In genomic region chr1:156153362-156153761, GRCh38 we compare ENCODE assay signal across 13 cellular contexts. TPM values are rescaled to one million over a fixed set of nuclear protein-coding genes. Genes with fewer than 3 reads are reported as not detected.
DNase-seq lines count a peak whose midpoint lies in the region; ATAC-seq and TF ChIP-seq lines count a peak whose summit lies in the region.
"Had no signal": no experiment of that assay in that cellular context is flagged by ENCODE, and none has a peak within 500 bp of the region (broad histone marks: within the 10 kb centered on the region; RNA-seq: fewer than 3 reads in every experiment).

TSS of gene SEMA4A (plus strand) at chr1:156153585. CDS start at chr1:156154579, 994 bp downstream.

- H3K27ac Mint-ChIP-seq in activated T-cell treated with anti-CD3 and anti-CD28 coated beads, Interleukin-2, amount 50 U/mL, for 72 hours: peak within 1 kb of the TSS; percentile 68
- H3K27ac Mint-ChIP-seq in activated T-helper 17 cell treated with anti-CD3 and anti-CD28 coated beads, Interleukin-2, amount 50 U/mL, for 72 hours: peak within 1 kb of the TSS; percentile 85
- H3K27ac Mint-ChIP-seq in type B pancreatic cell: peak within 1 kb of the TSS; percentile 67

- peaks cover 97% of the 10 kb centered on the region for H3K4me1 Mint-ChIP-seq in activated T-cell treated with anti-CD3 and anti-CD28 coated beads, Interleukin-2, amount 50 U/mL, for 72 hours (ENCODE audit: low read depth)
- peaks cover 34% of the 10 kb centered on the region for H3K4me1 Mint-ChIP-seq in activated T-helper 17 cell treated with anti-CD3 and anti-CD28 coated beads, Interleukin-2, amount 50 U/mL, for 72 hours
- H3K4me1 Mint-ChIP-seq in type B pancreatic cell (ENCODE audit: unreplicated experiment): peaks cover 20% of the 10 kb centered on the region

- H2AFZ ChIP-seq in mesenchymal stem cell (ENCODE audit: low read depth, low read length): no peak within 1 kb of the TSS

- no peak for DNase-seq in activated T-cell treated with anti-CD3 and anti-CD28 coated beads, Interleukin-2, amount 50 U/mL, for 72 hours
- DNase-seq in activated T-cell treated with anti-CD3 and anti-CD28 coated beads, Interleukin-2, amount 50 U/mL, for 1 hour: no peak
- peak; percentile 29 for DNase-seq in mesenchymal stem cell
- DNase-seq in type B pancreatic cell (ENCODE audit: extremely low spot score, unreplicated experiment): no peak
- no peak for DNase-seq in OCI-M1 (lab: John Stamatoyannopoulos, UW)
- DNase-seq in amygdala (lab: John Stamatoyannopoulos, UW): no peak
- DNase-seq: anterior cingulate cortex; glutamatergic neuron; NCI-H1436 treated with DMSO at 0.1 percent for 48 hours; stimulated activated CD4-positive, alpha-beta T cell treated with anti-CD3 and anti-CD28 coated beads, Interleukin-12 subunit alpha, Interleukin-12 subunit beta, amount 100 ng/mL, for 4 hours; SW 1271 had no signal

- no peak within 1 kb of the TSS for H3K23ac ChIP-seq in mesenchymal stem cell (ENCODE audit: low read length in 2 of 2)

- TF ChIP-seq CTCF in type B pancreatic cell (conservative IDR thresholded peaks at IDR 0.05): no peak

- peaks cover 2 to 24% of the 10 kb centered on the region in 2 donors for H3K36me3 Mint-ChIP-seq in activated T-cell treated with anti-CD3 and anti-CD28 coated beads, Interleukin-2, amount 50 U/mL, for 72 hours (ENCODE audit: insufficient read depth in 2 of 2)
- H3K36me3 Mint-ChIP-seq in activated T-helper 17 cell treated with anti-CD3 and anti-CD28 coated beads, Interleukin-2, amount 50 U/mL, for 72 hours (ENCODE audit: low read depth): peaks cover 5% of the 10 kb centered on the region
- no peaks in the 10 kb centered on the region for H3K36me3 Mint-ChIP-seq in type B pancreatic cell

- H3K27me3 Mint-ChIP-seq in activated T-cell treated with anti-CD3 and anti-CD28 coated beads, Interleukin-2, amount 50 U/mL, for 72 hours (ENCODE audit: low read depth): no peaks in the 10 kb centered on the region
- H3K27me3 Mint-ChIP-seq in activated T-helper 17 cell treated with anti-CD3 and anti-CD28 coated beads, Interleukin-2, amount 50 U/mL, for 72 hours: no peaks in the 10 kb centered on the region
- peaks cover 17% of the 10 kb centered on the region for H3K27me3 Mint-ChIP-seq in type B pancreatic cell

- H3K9ac ChIP-seq in mesenchymal stem cell (ENCODE audit: low read length): no peak within 1 kb of the TSS

- H2BK120ac ChIP-seq in mesenchymal stem cell (ENCODE audit: low read depth, low read length): no peak within 1 kb of the TSS

- peaks cover 12 to 58% of the 10 kb centered on the region in 2 experiments for H3K27me3 ChIP-seq in mesenchymal stem cell (ENCODE audit: control insufficient read depth in 1 of 2, insufficient read depth in 1 of 2, low read length in 2 of 2)

- H3K9me3 Mint-ChIP-seq in activated T-cell treated with anti-CD3 and anti-CD28 coated beads, Interleukin-2, amount 50 U/mL, for 72 hours: no peaks in the 10 kb centered on the region
- H3K9me3 Mint-ChIP-seq in activated T-helper 17 cell treated with anti-CD3 and anti-CD28 coated beads, Interleukin-2, amount 50 U/mL, for 72 hours: no peaks in the 10 kb centered on the region
- no peaks in the 10 kb centered on the region for H3K9me3 Mint-ChIP-seq in type B pancreatic cell

- peak within 1 kb of the TSS; percentile 82 to 97 for H3K4me3 Mint-ChIP-seq in activated T-cell treated with anti-CD3 and anti-CD28 coated beads, Interleukin-2, amount 50 U/mL, for 72 hours
- H3K4me3 Mint-ChIP-seq in activated T-helper 17 cell treated with anti-CD3 and anti-CD28 coated beads, Interleukin-2, amount 50 U/mL, for 72 hours: peak within 1 kb of the TSS; percentile 67
- H3K4me3 Mint-ChIP-seq in type B pancreatic cell: no peak within 1 kb of the TSS

- no peak within 1 kb of the TSS for H2BK12ac ChIP-seq in mesenchymal stem cell (ENCODE audit: low read length in 2 of 2)

- H4K8ac ChIP-seq in mesenchymal stem cell (ENCODE audit: low read length): peak within 1 kb of the TSS; percentile 45

- H2AK5ac ChIP-seq in mesenchymal stem cell (ENCODE audit: low read length, severe bottlenecking): no peak within 1 kb of the TSS

- no peak within 1 kb of the TSS for H3K4ac ChIP-seq in mesenchymal stem cell (ENCODE audit: low read depth in 1 of 2, low read length in 2 of 2)

- peak within 1 kb of the TSS in 1 of 2 experiments; percentile 26 for H3K14ac ChIP-seq in mesenchymal stem cell (ENCODE audit: low read length in 2 of 2)

- 92% methylated on average over 7 of the region's 10 CpGs for WGBS in mesenchymal stem cell

- peak within 1 kb of the TSS; percentile 18 for H4K91ac ChIP-seq in mesenchymal stem cell (ENCODE audit: low read length)

- peak within 1 kb of the TSS; percentile 3 for H3K4me2 ChIP-seq in mesenchymal stem cell (ENCODE audit: low read length, poor library complexity, severe bottlenecking)

- no peaks in the 10 kb centered on the region for H3K79me1 ChIP-seq in mesenchymal stem cell (replicated peaks; ENCODE audit: low read length, poor library complexity, severe bottlenecking)

- peak within 1 kb of the TSS in 1 of 2 experiments; percentile 34 for H3K18ac ChIP-seq in mesenchymal stem cell (ENCODE audit: low read depth in 1 of 2, low read length in 2 of 2)

- no peak within 1 kb of the TSS for H2BK5ac ChIP-seq in mesenchymal stem cell (ENCODE audit: low read depth, low read length, poor library complexity, severe bottlenecking)

- H2BK15ac ChIP-seq in mesenchymal stem cell (ENCODE audit: low read depth, poor library complexity, severe bottlenecking): peak within 1 kb of the TSS; percentile 4

- H3K27ac ChIP-seq in mesenchymal stem cell (ENCODE audit: low read length, poor library complexity, severe bottlenecking): no peak within 1 kb of the TSS

- no peak for ATAC-seq in activated T-cell treated with anti-CD3 and anti-CD28 coated beads, Interleukin-2, amount 50 U/mL, for 72 hours (replicated peaks in 1 of 2)
- ATAC-seq in activated T-helper 17 cell treated with anti-CD3 and anti-CD28 coated beads, Interleukin-2, amount 50 U/mL, for 72 hours (replicated peaks): no peak
- no peak for ATAC-seq in GM18907 (IDR thresholded peaks at IDR 0.05; ENCODE audit: unreplicated experiment)

- peaks cover 25% of the 10 kb centered on the region for H3K4me1 ChIP-seq in mesenchymal stem cell (ENCODE audit: control insufficient read depth, insufficient read depth, low read depth, low read length)

- no peaks in the 10 kb centered on the region for H3K9me3 ChIP-seq in mesenchymal stem cell (ENCODE audit: control insufficient read depth, low read length)

- H3K4me3 ChIP-seq in mesenchymal stem cell (ENCODE audit: insufficient read depth in 1 of 2, low read depth in 1 of 2, low read length in 2 of 2): no peak within 1 kb of the TSS

- no peaks in the 10 kb centered on the region for H3K36me3 ChIP-seq in mesenchymal stem cell (ENCODE audit: control insufficient read depth in 1 of 2, insufficient read depth in 2 of 2, low read depth in 1 of 2, low read length in 2 of 2)

RNA-seq across cellular contexts. Expression of gene SEMA4A, which starts in this region (rescaled TPM):
- total RNA-seq in activated T-cell treated with anti-CD3 and anti-CD28 coated beads, Interleukin-2, amount 50 U/mL, for 72 hours: 10 to 100 TPM; 63.7 to 80.3 TPM
- 10 to 100 TPM in 1 of 2 donors, 1 to 10 TPM in 1; 1.8 to 17.6 TPM for total RNA-seq in activated T-helper 17 cell treated with anti-CD3 and anti-CD28 coated beads, Interleukin-2, amount 50 U/mL, for 72 hours
- 0.61 TPM for polyA plus RNA-seq in mesenchymal stem cell (2013, experiment 1 of 2)
- 0.40 TPM for polyA plus RNA-seq in mesenchymal stem cell (2013, experiment 2 of 2)
- total RNA-seq in type B pancreatic cell (ENCODE audit: low replicate concordance): 7.1 and 12.9 TPM in 2 replicates
